11 cellular contexts compared by ENCODE assay signal in the genomic region with DNA sequence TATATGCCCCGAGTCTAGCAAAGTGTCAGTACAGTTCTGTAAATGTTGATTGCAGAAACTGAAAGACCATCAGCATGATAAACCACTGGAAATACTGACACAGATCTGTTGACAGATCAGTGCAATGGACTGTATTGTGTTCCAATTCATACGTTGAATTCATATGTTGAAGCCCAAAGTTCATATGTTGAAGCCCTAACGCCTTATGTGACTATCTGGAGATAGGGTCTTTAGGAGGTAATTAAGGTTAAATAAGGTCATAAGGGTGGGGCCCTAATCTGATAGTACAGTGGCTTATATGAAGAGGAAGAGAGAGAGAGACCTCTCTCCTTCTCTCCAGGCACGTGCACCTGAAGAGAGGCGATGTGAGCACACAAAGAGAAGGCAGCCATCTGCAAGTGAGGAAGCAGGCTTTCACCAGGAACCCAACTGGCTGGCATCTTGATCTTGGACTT.
DNase-seq lines count a peak whose midpoint lies in the region; ATAC-seq lines count a peak whose summit lies in the region.
"Had no signal": no experiment of that assay in that cellular context is flagged by ENCODE, and none has a peak within 500 bp of the region (broad histone marks: within the 10 kb centered on the region; RNA-seq: fewer than 3 reads in every experiment).

No MANE protein-coding gene starts in this region.

- H3K4me1 Mint-ChIP-seq in activated naive CD8-positive, alpha-beta T cell treated with anti-CD3 and anti-CD28 coated beads for 36 hours = peaks cover 73% of the 10 kb centered on the region

- H3K36me3 Mint-ChIP-seq in activated naive CD8-positive, alpha-beta T cell treated with anti-CD3 and anti-CD28 coated beads for 36 hours = peaks cover 65% of the 10 kb centered on the region

- peak overlapping the region; percentile 55 for H3K4me3 Mint-ChIP-seq in activated naive CD8-positive, alpha-beta T cell treated with anti-CD3 and anti-CD28 coated beads for 36 hours

- H3K27ac Mint-ChIP-seq in activated naive CD8-positive, alpha-beta T cell treated with anti-CD3 and anti-CD28 coated beads for 36 hours = peak overlapping the region; percentile 97

- H3K27me3 Mint-ChIP-seq in activated naive CD8-positive, alpha-beta T cell treated with anti-CD3 and anti-CD28 coated beads for 36 hours = no peaks in the 10 kb centered on the region

- ATAC-seq in GM18868 (IDR thresholded peaks at IDR 0.05; ENCODE audit: unreplicated experiment) (peak; percentile 40), GM21360 (IDR thresholded peaks at IDR 0.05; ENCODE audit: unreplicated experiment) (peak; percentile 40), HG03066 (IDR thresholded peaks at IDR 0.05; ENCODE audit: low read depth, unreplicated experiment) (peak; percentile 52), HG02840 (IDR thresholded peaks at IDR 0.05; ENCODE audit: low FRiP score, unreplicated experiment) (no peak)
- ATAC-seq: body of pancreas had no signal

- H3K9me3 Mint-ChIP-seq in activated naive CD8-positive, alpha-beta T cell treated with anti-CD3 and anti-CD28 coated beads for 36 hours = peaks cover 32% of the 10 kb centered on the region

- DNase-seq in activated naive CD8-positive, alpha-beta T cell treated with anti-CD3 and anti-CD28 coated beads for 36 hours = no peak
- DNase-seq in SW480 (ENCODE audit: low spot score) (no peak), NCI-H1092 treated with DMSO at 0.1 percent for 48 hours (lab: John Stamatoyannopoulos, UW) (no peak), NCI-H446 (lab: John Stamatoyannopoulos, UW) (no peak)
- DNase-seq: body of pancreas, esophagus squamous epithelium, NCI-H1417 treated with DMSO at 0.1 percent for 48 hours had no signal
